In genomic region chr9:78677326-78677725, GRCh38 we compare ENCODE assay signal across 13 cellular contexts.
A peak's percentile ranks its signal among the peaks of the same experiment; 100 is the strongest.
DNase-seq lines count a peak whose midpoint lies in the region; ATAC-seq and TF ChIP-seq lines count a peak whose summit lies in the region.
"Had no signal": no experiment of that assay in that cellular context is flagged by ENCODE, and none has a peak within 500 bp of the region (broad histone marks: within the 10 kb centered on the region; RNA-seq: fewer than 3 reads in every experiment).

No MANE protein-coding gene starts in this region.

- H3K9ac ChIP-seq in IMR-90 (ENCODE audit: low read depth, low read length), result no peak overlapping the region

- no peak overlapping the region for H2BK15ac ChIP-seq in IMR-90 (ENCODE audit: low read depth, low read length)

- no peak overlapping the region for H2AFZ ChIP-seq in IMR-90 (replicated peaks; ENCODE audit: low read length, poor library complexity)
- H2AFZ ChIP-seq: PC-9 had no signal

- no peak overlapping the region for H3K27ac ChIP-seq in IMR-90 (ENCODE audit: insufficient read depth, low read length)
- H3K27ac ChIP-seq in heart right ventricle, result no peak overlapping the region
- H3K27ac ChIP-seq: HL-60, PC-9, SJSA1 had no signal

- no peak overlapping the region for H3K4me3 ChIP-seq in AG10803 (ENCODE audit: low read length)
- H3K4me3 ChIP-seq in IMR-90 (ENCODE audit: insufficient read depth, low read depth, low read length), result no peak overlapping the region
- no peak overlapping the region for H3K4me3 ChIP-seq in heart right ventricle
- no peak overlapping the region for H3K4me3 ChIP-seq in lower leg skin (ENCODE audit: low read depth, poor library complexity, severe bottlenecking)
- H3K4me3 ChIP-seq: PC-9, SJSA1 had no signal

- in situ Hi-C loops in IMR-90 (cut with MboI; ENCODE audit: low sequenced_read_pairs), result no loop called here

- DNase-seq in AG10803 (ENCODE audit: low read depth), result peak; percentile 68
- DNase-seq in IMR-90, result peak; percentile 45
- peak; percentile 58 for DNase-seq in fibroblast of peridontal ligament (ENCODE audit: extremely low read depth)
- DNase-seq in renal cortical epithelial cell (ENCODE audit: low read depth), result peak; percentile 69
- DNase-seq in heart right ventricle, result no peak
- DNase-seq in lower leg skin (ENCODE audit: low spot score in 2 of 2), result no peak
- DNase-seq: MV-4-11, NCI-H1417, NCI-H2029, PC-9 had no signal

- H3K27me3 ChIP-seq in IMR-90 (ENCODE audit: control insufficient read depth, insufficient read depth, low read length), result no peaks in the 10 kb centered on the region
- H3K27me3 ChIP-seq in heart right ventricle, result no peaks in the 10 kb centered on the region
- H3K27me3 ChIP-seq: SJSA1 had no signal

- H2AK5ac ChIP-seq in IMR-90 (ENCODE audit: low read depth, low read length), result no peak overlapping the region

- no peak for TF ChIP-seq RAD21 in IMR-90 (IDR thresholded peaks at IDR 0.05; ENCODE audit: low read length)

- H3K79me1 ChIP-seq in IMR-90 (ENCODE audit: low read depth in 1 of 2, low read length in 2 of 2), result no peaks in the 10 kb centered on the region

- CTCF ChIA-PET in IMR-90 (lab: Yijun Ruan, JAX), result interaction anchor here (1.2 to 1.4 kb wide), 2 partner anchors 12 to 65 kb away, joined by 3 read pairs; no protein-coding TSS in a partner anchor

- TF ChIP-seq POLR2A in IMR-90 (IDR thresholded peaks at IDR 0.05; ENCODE audit: low read depth, low read length), result no peak
- no peak for TF ChIP-seq POLR2A in lower leg skin (IDR thresholded peaks at IDR 0.05)

- no peak overlapping the region for H2BK5ac ChIP-seq in IMR-90 (ENCODE audit: low read depth, low read length, poor library complexity, severe bottlenecking)

- ATAC-seq in IMR-90 (ENCODE audit: low read depth) (no peak), HG03460 (IDR thresholded peaks at IDR 0.05; ENCODE audit: unreplicated experiment) (no peak), heart right ventricle (no peak)

- H4K91ac ChIP-seq in IMR-90 (ENCODE audit: insufficient read depth, low read depth, low read length), result no peak overlapping the region

- H3K4me1 ChIP-seq in IMR-90 (ENCODE audit: control insufficient read depth, insufficient read depth, low read length) (peaks cover 2% of the 10 kb centered on the region; the same call in 1 of the 2 replicates), heart right ventricle (no peaks in the 10 kb centered on the region)
- H3K4me1 ChIP-seq: SJSA1 had no signal

- H3K4ac ChIP-seq in IMR-90 (ENCODE audit: low read depth, low read length), result no peak overlapping the region

- no peaks in the 10 kb centered on the region for H4K20me1 ChIP-seq in IMR-90 (ENCODE audit: insufficient read depth, low read length)

- no peaks in the 10 kb centered on the region for H3K9me1 ChIP-seq in IMR-90 (ENCODE audit: insufficient read depth, low read length)

- intact Hi-C loops in IMR-90 (cut with micrococcal nuclease) (no loop called here), heart right ventricle (cut with DNase I) (no loop called here), lower leg skin (cut with DNase I; ENCODE audit: low total_unique reads) (no loop called here)

- no peak overlapping the region for H2BK120ac ChIP-seq in IMR-90 (ENCODE audit: low read depth, low read length)

- H3K9me3 ChIP-seq in IMR-90 (ENCODE audit: control insufficient read depth, insufficient read depth, low read length) (no peaks in the 10 kb centered on the region), heart right ventricle (no peaks in the 10 kb centered on the region)
- H3K9me3 ChIP-seq: SJSA1 had no signal

- TF ChIP-seq CTCF in AG10803 (conservative IDR thresholded peaks at IDR 0.05; ENCODE audit: low read length) (no peak), IMR-90 (conservative IDR thresholded peaks at IDR 0.05; ENCODE audit: low read depth, low read length) (no peak), heart right ventricle (IDR thresholded peaks at IDR 0.05) (no peak), lower leg skin (IDR thresholded peaks at IDR 0.05) (no peak)

- no peak overlapping the region for H4K5ac ChIP-seq in IMR-90 (ENCODE audit: low read depth, low read length)

- H3K36me3 ChIP-seq in IMR-90 (ENCODE audit: control insufficient read depth, insufficient read depth, low read length), result no peaks in the 10 kb centered on the region
- no peaks in the 10 kb centered on the region for H3K36me3 ChIP-seq in heart right ventricle
- H3K36me3 ChIP-seq: SJSA1 had no signal

- POLR2A ChIA-PET in IMR-90 (lab: Charles Lee; ENCODE audit: unreplicated experiment), result no interaction called here

- BruUV-seq in IMR-90 (replicated peaks; lab: Mats Ljungman, UMichigan), result no TSS peak

- no peak overlapping the region for H2AK9ac ChIP-seq in IMR-90 (replicated peaks; ENCODE audit: low read depth, low read length, poor library complexity)

- no peak overlapping the region for H3K18ac ChIP-seq in IMR-90 (ENCODE audit: low read depth, low read length)

- H3K56ac ChIP-seq in IMR-90 (ENCODE audit: extremely low read depth, insufficient read depth, low read length), result no peak overlapping the region

- no peak overlapping the region for H3K23ac ChIP-seq in IMR-90 (ENCODE audit: low read depth, low read length)

- H3K4me2 ChIP-seq in IMR-90 (ENCODE audit: low read depth, low read length), result no peak overlapping the region
- H3K4me2 ChIP-seq: PC-9 had no signal

- no peak overlapping the region for H3K14ac ChIP-seq in IMR-90 (replicated peaks; ENCODE audit: low read depth, low read length)

- no peak overlapping the region for H2BK20ac ChIP-seq in IMR-90 (ENCODE audit: low read depth, low read length)

- dilution Hi-C loops in IMR-90 (cut with HindIII; ENCODE audit: low sequenced_read_pairs, unreplicated experiment), result no loop called here

- H4K8ac ChIP-seq in IMR-90 (ENCODE audit: low read depth in 2 of 2, low read length in 2 of 2), result no peak overlapping the region; a peak in 1 of 4 replicates

- WGBS in IMR-90 (ENCODE audit: extremely low coverage in 2 of 2, insufficient read length in 1 of 2), 2 experiments, result no CpG with 5 or more reads among the region's 2 CpGs
- WGBS in heart right ventricle, 2 donors, result 68 to 71% methylated on average over 2 of the region's 2 CpGs
- 60 to 65% methylated on average over 2 of the region's 2 CpGs for WGBS in lower leg skin, 2 donors

TF ChIP-seq in IMR-90, 13 proteins besides CTCF, POLR2A, EP300 and RAD21:
- TF ChIP-seq RCOR1 (IDR thresholded peaks at IDR 0.05; ENCODE audit: insufficient replicate concordance, low read length) (no peak), FOS (IDR thresholded peaks at IDR 0.05; ENCODE audit: low read depth, low read length) (no peak), CEBPB (IDR thresholded peaks at IDR 0.05; ENCODE audit: low read depth, low read length) (no peak), NFE2L2 (IDR thresholded peaks at IDR 0.05; ENCODE audit: low read depth, low read length) (no peak), CHD1 (IDR thresholded peaks at IDR 0.05; ENCODE audit: low read depth, low read length) (no peak), ELK1 (IDR thresholded peaks at IDR 0.05; ENCODE audit: borderline replicate concordance, low read depth, low read length) (no peak)
TF ChIP-seq in IMR-90: peak in this region for 0.

Comparison
In these comparisons a context has a peak if more than half of its experiments do, and no peak if none do; other contexts are left out.
1. DNase-seq: peak in AG10803 (single experiment), IMR-90 (single experiment), fibroblast of peridontal ligament (single experiment) and renal cortical epithelial cell (single experiment); none in heart right ventricle (0 of 2) and lower leg skin (0 of 2).